ENCODE assay signal across 12 cellular contexts in the genomic region with DNA sequence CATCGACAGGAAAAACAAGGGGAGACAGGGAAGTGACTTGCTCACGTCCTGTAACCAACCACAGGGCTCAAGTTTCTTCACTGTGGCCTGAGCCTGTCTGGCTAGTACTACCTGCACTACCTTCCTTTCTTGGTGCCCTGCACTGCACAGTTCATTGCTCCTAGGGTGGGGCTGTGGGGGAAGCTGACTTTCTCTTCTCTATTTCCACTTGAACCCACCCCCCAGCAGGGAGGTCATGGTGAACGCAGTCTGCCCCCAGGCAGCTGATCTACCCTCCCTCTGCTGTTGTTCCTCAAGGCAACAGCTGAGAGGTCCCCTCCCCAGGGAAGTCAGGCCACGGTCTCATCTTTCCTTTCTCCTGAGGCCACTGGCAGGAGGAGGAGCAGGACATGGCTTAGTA.
DNase-seq lines count a peak whose midpoint lies in the region; ATAC-seq lines count a peak whose summit lies in the region.
"Had no signal": no experiment of that assay in that cellular context is flagged by ENCODE, and none has a peak within 500 bp of the region (broad histone marks: within the 10 kb centered on the region; RNA-seq: fewer than 3 reads in every experiment).

No MANE protein-coding gene starts in this region.

- intact Hi-C loops in activated naive CD4-positive, alpha-beta T cell treated with anti-CD3 and anti-CD28 coated beads for 36 hours (cut with micrococcal nuclease) = no loop called here

- DNase-seq in NCI-H69 (lab: John Stamatoyannopoulos, UW) = peak; percentile 56
- DNase-seq in NCI-H226 = no peak
- no peak for DNase-seq in activated naive CD4-positive, alpha-beta T cell treated with anti-CD3 and anti-CD28 coated beads for 36 hours
- DNase-seq in kidney glomerular epithelial cell (lab: John Stamatoyannopoulos, UW) = no peak
- DNase-seq: CD8-positive, alpha-beta memory T cell; H9; islet precursor cell; NCI-H1105 had no signal

- H3K27me3 Mint-ChIP-seq in stimulated activated memory B cell treated with anti-CD40 and anti-IgM and Interleukin-4, amounts not matched to agents 10 μg/mL and 1 μg/mL and 100 μg/mL, for 72 hours = no peaks in the 10 kb centered on the region
- H3K27me3 Mint-ChIP-seq in activated naive CD4-positive, alpha-beta T cell treated with anti-CD3 and anti-CD28 coated beads for 36 hours (ENCODE audit: low read depth) = no peaks in the 10 kb centered on the region
- H3K27me3 Mint-ChIP-seq: CD8-positive, alpha-beta memory T cell; natural killer cell treated with Interleukin-12 subunit alpha and Interleukin-12 subunit beta and Interleukin-15 and Interleukin-18, amount 100 ng/mL, for 72 hours had no signal

- ATAC-seq in GM19324 (IDR thresholded peaks at IDR 0.05; ENCODE audit: low FRiP score, unreplicated experiment) (peak; percentile 60), HG02763 (IDR thresholded peaks at IDR 0.05; ENCODE audit: unreplicated experiment) (peak; percentile 80)
- ATAC-seq in stimulated activated memory B cell treated with anti-CD40 and anti-IgM and Interleukin-4, amounts not matched to agents 10 μg/mL and 1 μg/mL and 100 μg/mL, for 72 hours = peak; percentile 83
- ATAC-seq: natural killer cell treated with Interleukin-12 subunit alpha and Interleukin-12 subunit beta and Interleukin-15 and Interleukin-18, amount 100 ng/mL, for 72 hours had no signal

- H3K9me3 Mint-ChIP-seq in stimulated activated memory B cell treated with anti-CD40 and anti-IgM and Interleukin-4, amounts not matched to agents 10 μg/mL and 1 μg/mL and 100 μg/mL, for 72 hours = no peaks in the 10 kb centered on the region
- H3K9me3 Mint-ChIP-seq in activated naive CD4-positive, alpha-beta T cell treated with anti-CD3 and anti-CD28 coated beads for 36 hours = no peaks in the 10 kb centered on the region
- H3K9me3 Mint-ChIP-seq: H9 had no signal

- peaks cover 20% of the 10 kb centered on the region for H3K4me1 Mint-ChIP-seq in stimulated activated memory B cell treated with anti-CD40 and anti-IgM and Interleukin-4, amounts not matched to agents 10 μg/mL and 1 μg/mL and 100 μg/mL, for 72 hours
- no peaks in the 10 kb centered on the region for H3K4me1 Mint-ChIP-seq in activated naive CD4-positive, alpha-beta T cell treated with anti-CD3 and anti-CD28 coated beads for 36 hours (ENCODE audit: low read depth)
- H3K4me1 Mint-ChIP-seq: CD8-positive, alpha-beta memory T cell; H9 had no signal

- H3K27ac Mint-ChIP-seq in stimulated activated memory B cell treated with anti-CD40 and anti-IgM and Interleukin-4, amounts not matched to agents 10 μg/mL and 1 μg/mL and 100 μg/mL, for 72 hours = no peak overlapping the region
- H3K27ac Mint-ChIP-seq in activated naive CD4-positive, alpha-beta T cell treated with anti-CD3 and anti-CD28 coated beads for 36 hours = no peak overlapping the region
- H3K27ac Mint-ChIP-seq: CD8-positive, alpha-beta memory T cell; H9; natural killer cell treated with Interleukin-12 subunit alpha and Interleukin-12 subunit beta and Interleukin-15 and Interleukin-18, amount 100 ng/mL, for 72 hours had no signal

- H3K4me3 Mint-ChIP-seq in stimulated activated memory B cell treated with anti-CD40 and anti-IgM and Interleukin-4, amounts not matched to agents 10 μg/mL and 1 μg/mL and 100 μg/mL, for 72 hours = no peak overlapping the region
- no peak overlapping the region for H3K4me3 Mint-ChIP-seq in activated naive CD4-positive, alpha-beta T cell treated with anti-CD3 and anti-CD28 coated beads for 36 hours
- H3K4me3 Mint-ChIP-seq: CD8-positive, alpha-beta memory T cell; H9; natural killer cell treated with Interleukin-12 subunit alpha and Interleukin-12 subunit beta and Interleukin-15 and Interleukin-18, amount 100 ng/mL, for 72 hours had no signal

- CTCF ChIA-PET in activated naive CD4-positive, alpha-beta T cell treated with anti-CD3 and anti-CD28 coated beads for 36 hours (lab: Charles Lee) = no interaction called here

- H3K36me3 Mint-ChIP-seq in stimulated activated memory B cell treated with anti-CD40 and anti-IgM and Interleukin-4, amounts not matched to agents 10 μg/mL and 1 μg/mL and 100 μg/mL, for 72 hours = no peaks in the 10 kb centered on the region
- no peaks in the 10 kb centered on the region for H3K36me3 Mint-ChIP-seq in activated naive CD4-positive, alpha-beta T cell treated with anti-CD3 and anti-CD28 coated beads for 36 hours (ENCODE audit: low read depth)
- H3K36me3 Mint-ChIP-seq: CD8-positive, alpha-beta memory T cell; natural killer cell treated with Interleukin-12 subunit alpha and Interleukin-12 subunit beta and Interleukin-15 and Interleukin-18, amount 100 ng/mL, for 72 hours had no signal
